Comparison of ENCODE assay signal across 2 cellular contexts in the genomic region with DNA sequence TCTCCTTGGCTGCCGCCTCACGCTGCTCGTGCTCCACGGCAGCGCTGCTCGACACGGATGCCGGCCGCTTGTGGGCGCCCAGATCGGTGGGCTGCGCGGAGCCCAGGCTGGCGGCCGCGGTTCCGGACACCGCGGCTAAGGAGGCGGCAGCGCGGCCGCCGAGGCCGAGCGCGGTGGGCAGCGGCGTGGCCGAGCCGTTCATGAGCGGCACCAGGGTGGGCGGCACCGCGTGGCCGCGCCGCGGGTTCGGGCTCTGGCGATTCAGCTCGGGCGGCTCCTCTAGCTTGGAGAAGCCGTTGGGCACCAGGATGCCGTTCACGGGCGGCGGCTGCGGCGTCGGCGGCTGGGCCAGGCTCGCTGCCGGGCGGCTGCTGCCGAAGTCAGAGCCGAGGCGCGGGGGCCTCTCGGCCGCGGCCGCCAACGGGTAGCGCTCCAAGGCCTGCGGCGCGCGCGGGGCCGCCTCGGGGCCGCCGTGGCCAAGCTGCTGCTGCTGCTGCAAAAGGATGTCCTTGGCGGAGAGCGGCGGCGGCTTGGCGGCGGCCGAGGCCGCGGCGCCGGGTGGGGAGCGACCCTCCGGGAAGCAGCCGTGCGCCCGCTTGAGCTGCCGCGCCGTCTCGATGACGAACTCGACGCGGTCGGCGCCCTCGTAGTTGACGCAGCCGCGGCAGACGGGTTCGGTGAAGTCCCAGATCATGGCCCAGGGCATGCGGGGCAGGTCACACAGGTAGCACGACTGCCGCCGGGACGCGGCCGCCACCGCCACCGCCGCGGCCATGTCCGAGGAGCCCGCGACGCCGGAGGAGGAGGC.
TF ChIP-seq lines count a peak whose summit lies in the region.

No MANE protein-coding gene starts in this region.

TF ChIP-seq in HEK293, 187 proteins besides CTCF, POLR2A, EP300 and RAD21 (continued from another document):
- TF ChIP-seq, protein P1, sequence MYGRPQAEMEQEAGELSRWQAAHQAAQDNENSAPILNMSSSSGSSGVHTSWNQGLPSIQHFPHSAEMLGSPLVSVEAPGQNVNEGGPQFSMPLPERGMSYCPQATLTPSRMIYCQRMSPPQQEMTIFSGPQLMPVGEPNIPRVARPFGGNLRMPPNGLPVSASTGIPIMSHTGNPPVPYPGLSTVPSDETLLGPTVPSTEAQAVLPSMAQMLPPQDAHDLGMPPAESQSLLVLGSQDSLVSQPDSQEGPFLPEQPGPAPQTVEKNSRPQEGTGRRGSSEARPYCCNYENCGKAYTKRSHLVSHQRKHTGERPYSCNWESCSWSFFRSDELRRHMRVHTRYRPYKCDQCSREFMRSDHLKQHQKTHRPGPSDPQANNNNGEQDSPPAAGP (tag by site-specific recombination; IDR thresholded peaks at IDR 0.05), result 0 out of 2 replicates have a peak, but pooled peaks have one; percentile 32
- TF ChIP-seq GLIS2 (tag by site-specific recombination; IDR thresholded peaks at IDR 0.05), result peak; percentile 54; the same call in 1 of the 2 replicates
- TF ChIP-seq ZNF837 (tag by site-specific recombination; IDR thresholded peaks at IDR 0.05), result 0 out of 2 replicates have a peak, but pooled peaks have one; percentile 31
- TF ChIP-seq ZNF548 (tag by site-specific recombination; IDR thresholded peaks at IDR 0.05), result no peak
- TF ChIP-seq ZNF658 (tag by site-specific recombination; IDR thresholded peaks at IDR 0.05), result no peak
- peak; percentile 44 for TF ChIP-seq ZNF596 (tag by site-specific recombination; IDR thresholded peaks at IDR 0.05)

TF ChIP-seq in HepG2, 621 proteins besides CTCF, POLR2A, EP300 and RAD21 (continued from another document and continues in another):
- TF ChIP-seq, protein P2, sequence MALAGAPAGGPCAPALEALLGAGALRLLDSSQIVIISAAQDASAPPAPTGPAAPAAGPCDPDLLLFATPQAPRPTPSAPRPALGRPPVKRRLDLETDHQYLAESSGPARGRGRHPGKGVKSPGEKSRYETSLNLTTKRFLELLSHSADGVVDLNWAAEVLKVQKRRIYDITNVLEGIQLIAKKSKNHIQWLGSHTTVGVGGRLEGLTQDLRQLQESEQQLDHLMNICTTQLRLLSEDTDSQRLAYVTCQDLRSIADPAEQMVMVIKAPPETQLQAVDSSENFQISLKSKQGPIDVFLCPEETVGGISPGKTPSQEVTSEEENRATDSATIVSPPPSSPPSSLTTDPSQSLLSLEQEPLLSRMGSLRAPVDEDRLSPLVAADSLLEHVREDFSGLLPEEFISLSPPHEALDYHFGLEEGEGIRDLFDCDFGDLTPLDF (CRISPR knock-in tag; IDR thresholded peaks at IDR 0.05), result no peak; the same call in 1 of the 2 replicates
- no peak for TF ChIP-seq ZNF256 (CRISPR knock-in tag; conservative IDR thresholded peaks at IDR 0.05)
- 0 out of 2 replicates have a peak, but pooled peaks have one; percentile 36 for TF ChIP-seq ARHGAP35 (CRISPR knock-in tag; IDR thresholded peaks at IDR 0.05; ENCODE audit: borderline replicate concordance)
- no peak for TF ChIP-seq KLF9 (CRISPR knock-in tag; IDR thresholded peaks at IDR 0.05; ENCODE audit: low read depth)
- no peak for TF ChIP-seq TBL1XR1 (IDR thresholded peaks at IDR 0.05; ENCODE audit: borderline replicate concordance, low read length, partially characterized antibody)
- TF ChIP-seq, protein P3, sequence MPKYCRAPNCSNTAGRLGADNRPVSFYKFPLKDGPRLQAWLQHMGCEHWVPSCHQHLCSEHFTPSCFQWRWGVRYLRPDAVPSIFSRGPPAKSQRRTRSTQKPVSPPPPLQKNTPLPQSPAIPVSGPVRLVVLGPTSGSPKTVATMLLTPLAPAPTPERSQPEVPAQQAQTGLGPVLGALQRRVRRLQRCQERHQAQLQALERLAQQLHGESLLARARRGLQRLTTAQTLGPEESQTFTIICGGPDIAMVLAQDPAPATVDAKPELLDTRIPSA (CRISPR knock-in tag; IDR thresholded peaks at IDR 0.05; ENCODE audit: borderline replicate concordance), result no peak
- TF ChIP-seq POLR2AphosphoS2 (IDR thresholded peaks at IDR 0.05; ENCODE audit: low read depth, low read length), result 0 out of 2 replicates have a peak, but pooled peaks have one; percentile 40
- TF ChIP-seq, protein P4, sequence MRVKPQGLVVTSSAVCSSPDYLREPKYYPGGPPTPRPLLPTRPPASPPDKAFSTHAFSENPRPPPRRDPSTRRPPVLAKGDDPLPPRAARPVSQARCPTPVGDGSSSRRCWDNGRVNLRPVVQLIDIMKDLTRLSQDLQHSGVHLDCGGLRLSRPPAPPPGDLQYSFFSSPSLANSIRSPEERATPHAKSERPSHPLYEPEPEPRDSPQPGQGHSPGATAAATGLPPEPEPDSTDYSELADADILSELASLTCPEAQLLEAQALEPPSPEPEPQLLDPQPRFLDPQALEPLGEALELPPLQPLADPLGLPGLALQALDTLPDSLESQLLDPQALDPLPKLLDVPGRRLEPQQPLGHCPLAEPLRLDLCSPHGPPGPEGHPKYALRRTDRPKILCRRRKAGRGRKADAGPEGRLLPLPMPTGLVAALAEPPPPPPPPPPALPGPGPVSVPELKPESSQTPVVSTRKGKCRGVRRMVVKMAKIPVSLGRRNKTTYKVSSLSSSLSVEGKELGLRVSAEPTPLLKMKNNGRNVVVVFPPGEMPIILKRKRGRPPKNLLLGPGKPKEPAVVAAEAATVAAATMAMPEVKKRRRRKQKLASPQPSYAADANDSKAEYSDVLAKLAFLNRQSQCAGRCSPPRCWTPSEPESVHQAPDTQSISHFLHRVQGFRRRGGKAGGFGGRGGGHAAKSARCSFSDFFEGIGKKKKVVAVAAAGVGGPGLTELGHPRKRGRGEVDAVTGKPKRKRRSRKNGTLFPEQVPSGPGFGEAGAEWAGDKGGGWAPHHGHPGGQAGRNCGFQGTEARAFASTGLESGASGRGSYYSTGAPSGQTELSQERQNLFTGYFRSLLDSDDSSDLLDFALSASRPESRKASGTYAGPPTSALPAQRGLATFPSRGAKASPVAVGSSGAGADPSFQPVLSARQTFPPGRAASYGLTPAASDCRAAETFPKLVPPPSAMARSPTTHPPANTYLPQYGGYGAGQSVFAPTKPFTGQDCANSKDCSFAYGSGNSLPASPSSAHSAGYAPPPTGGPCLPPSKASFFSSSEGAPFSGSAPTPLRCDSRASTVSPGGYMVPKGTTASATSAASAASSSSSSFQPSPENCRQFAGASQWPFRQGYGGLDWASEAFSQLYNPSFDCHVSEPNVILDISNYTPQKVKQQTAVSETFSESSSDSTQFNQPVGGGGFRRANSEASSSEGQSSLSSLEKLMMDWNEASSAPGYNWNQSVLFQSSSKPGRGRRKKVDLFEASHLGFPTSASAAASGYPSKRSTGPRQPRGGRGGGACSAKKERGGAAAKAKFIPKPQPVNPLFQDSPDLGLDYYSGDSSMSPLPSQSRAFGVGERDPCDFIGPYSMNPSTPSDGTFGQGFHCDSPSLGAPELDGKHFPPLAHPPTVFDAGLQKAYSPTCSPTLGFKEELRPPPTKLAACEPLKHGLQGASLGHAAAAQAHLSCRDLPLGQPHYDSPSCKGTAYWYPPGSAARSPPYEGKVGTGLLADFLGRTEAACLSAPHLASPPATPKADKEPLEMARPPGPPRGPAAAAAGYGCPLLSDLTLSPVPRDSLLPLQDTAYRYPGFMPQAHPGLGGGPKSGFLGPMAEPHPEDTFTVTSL (CRISPR knock-in tag; IDR thresholded peaks at IDR 0.05; ENCODE audit: borderline replicate concordance), result no peak
- TF ChIP-seq, protein P5, sequence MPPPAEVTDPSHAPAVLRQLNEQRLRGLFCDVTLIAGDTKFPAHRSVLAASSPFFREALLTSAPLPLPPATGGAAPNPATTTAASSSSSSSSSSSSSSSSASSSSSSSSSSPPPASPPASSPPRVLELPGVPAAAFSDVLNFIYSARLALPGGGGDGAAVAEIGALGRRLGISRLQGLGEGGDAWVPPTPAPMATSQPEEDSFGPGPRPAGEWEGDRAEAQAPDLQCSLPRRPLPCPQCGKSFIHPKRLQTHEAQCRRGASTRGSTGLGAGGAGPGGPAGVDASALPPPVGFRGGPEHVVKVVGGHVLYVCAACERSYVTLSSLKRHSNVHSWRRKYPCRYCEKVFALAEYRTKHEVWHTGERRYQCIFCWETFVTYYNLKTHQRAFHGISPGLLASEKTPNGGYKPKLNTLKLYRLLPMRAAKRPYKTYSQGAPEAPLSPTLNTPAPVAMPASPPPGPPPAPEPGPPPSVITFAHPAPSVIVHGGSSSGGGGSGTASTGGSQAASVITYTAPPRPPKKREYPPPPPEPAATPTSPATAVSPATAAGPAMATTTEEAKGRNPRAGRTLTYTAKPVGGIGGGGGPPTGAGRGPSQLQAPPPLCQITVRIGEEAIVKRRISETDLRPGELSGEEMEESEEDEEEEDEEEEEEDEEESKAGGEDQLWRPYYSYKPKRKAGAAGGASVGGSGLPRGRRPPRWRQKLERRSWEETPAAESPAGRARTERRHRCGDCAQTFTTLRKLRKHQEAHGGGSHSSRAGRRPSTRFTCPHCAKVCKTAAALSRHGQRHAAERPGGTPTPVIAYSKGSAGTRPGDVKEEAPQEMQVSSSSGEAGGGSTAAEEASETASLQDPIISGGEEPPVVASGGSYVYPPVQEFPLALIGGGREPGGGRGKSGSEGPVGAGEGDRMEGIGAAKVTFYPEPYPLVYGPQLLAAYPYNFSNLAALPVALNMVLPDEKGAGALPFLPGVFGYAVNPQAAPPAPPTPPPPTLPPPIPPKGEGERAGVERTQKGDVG (CRISPR knock-in tag; IDR thresholded peaks at IDR 0.05; ENCODE audit: borderline replicate concordance), result no peak
- no peak for TF ChIP-seq ZNF563 (CRISPR knock-in tag; IDR thresholded peaks at IDR 0.05)
- TF ChIP-seq ZNF564 (CRISPR knock-in tag; IDR thresholded peaks at IDR 0.05), result no peak
- TF ChIP-seq ZSCAN25 (CRISPR knock-in tag; IDR thresholded peaks at IDR 0.05), result no peak
- no peak; the same call in 1 of the 2 replicates for TF ChIP-seq SPEN (CRISPR knock-in tag; IDR thresholded peaks at IDR 0.05; ENCODE audit: low read depth)
- no peak for TF ChIP-seq ZNF510 (CRISPR knock-in tag; IDR thresholded peaks at IDR 0.05; ENCODE audit: low read depth)
- TF ChIP-seq NKX3-1 (CRISPR knock-in tag; IDR thresholded peaks at IDR 0.05), result 0 out of 2 replicates have a peak, but pooled peaks have one; percentile 42
- TF ChIP-seq, protein P6, sequence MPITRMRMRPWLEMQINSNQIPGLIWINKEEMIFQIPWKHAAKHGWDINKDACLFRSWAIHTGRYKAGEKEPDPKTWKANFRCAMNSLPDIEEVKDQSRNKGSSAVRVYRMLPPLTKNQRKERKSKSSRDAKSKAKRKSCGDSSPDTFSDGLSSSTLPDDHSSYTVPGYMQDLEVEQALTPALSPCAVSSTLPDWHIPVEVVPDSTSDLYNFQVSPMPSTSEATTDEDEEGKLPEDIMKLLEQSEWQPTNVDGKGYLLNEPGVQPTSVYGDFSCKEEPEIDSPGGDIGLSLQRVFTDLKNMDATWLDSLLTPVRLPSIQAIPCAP (CRISPR knock-in tag; IDR thresholded peaks at IDR 0.05; ENCODE audit: low read depth), result no peak
- TF ChIP-seq, protein P7, sequence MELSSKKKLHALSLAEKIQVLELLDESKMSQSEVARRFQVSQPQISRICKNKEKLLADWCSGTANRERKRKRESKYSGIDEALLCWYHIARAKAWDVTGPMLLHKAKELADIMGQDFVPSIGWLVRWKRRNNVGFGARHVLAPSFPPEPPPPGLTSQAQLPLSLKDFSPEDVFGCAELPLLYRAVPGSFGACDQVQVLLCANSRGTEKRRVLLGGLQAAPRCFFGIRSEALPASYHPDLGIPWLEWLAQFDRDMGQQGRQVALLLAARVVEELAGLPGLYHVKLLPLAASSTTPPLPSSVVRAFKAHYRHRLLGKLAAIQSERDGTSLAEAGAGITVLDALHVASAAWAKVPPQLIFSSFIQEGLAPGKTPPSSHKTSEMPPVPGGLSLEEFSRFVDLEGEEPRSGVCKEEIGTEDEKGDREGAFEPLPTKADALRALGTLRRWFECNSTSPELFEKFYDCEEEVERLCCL (CRISPR knock-in tag; IDR thresholded peaks at IDR 0.05; ENCODE audit: borderline replicate concordance), result no peak
- TF ChIP-seq SAP130 (CRISPR knock-in tag; IDR thresholded peaks at IDR 0.05; ENCODE audit: low read depth), result peak; percentile 30; the same call in 1 of the 2 replicates
- TF ChIP-seq, protein P8, sequence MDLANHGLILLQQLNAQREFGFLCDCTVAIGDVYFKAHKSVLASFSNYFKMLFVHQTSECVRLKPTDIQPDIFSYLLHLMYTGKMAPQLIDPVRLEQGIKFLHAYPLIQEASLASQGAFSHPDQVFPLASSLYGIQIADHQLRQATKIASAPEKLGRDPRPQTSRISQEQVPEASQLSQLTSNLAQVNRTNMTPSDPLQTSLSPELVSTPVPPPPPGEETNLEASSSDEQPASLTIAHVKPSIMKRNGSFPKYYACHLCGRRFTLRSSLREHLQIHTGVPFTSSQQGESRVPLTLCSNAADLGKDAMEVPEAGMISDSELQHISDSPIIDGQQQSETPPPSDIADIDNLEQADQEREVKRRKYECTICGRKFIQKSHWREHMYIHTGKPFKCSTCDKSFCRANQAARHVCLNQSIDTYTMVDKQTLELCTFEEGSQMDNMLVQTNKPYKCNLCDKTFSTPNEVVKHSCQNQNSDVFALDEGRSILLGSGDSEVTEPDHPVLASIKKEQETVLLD (CRISPR knock-in tag; IDR thresholded peaks at IDR 0.05; ENCODE audit: low read depth), result 0 out of 2 replicates have a peak, but pooled peaks have one; percentile 22
- TF ChIP-seq SKI (IDR thresholded peaks at IDR 0.05; ENCODE audit: partially characterized antibody), result no peak
- TF ChIP-seq KDM5A (IDR thresholded peaks at IDR 0.05; ENCODE audit: borderline replicate concordance, low read length), result no peak
- TF ChIP-seq NFE2L2 (IDR thresholded peaks at IDR 0.05; ENCODE audit: low read length), result no peak
- TF ChIP-seq, protein P9, sequence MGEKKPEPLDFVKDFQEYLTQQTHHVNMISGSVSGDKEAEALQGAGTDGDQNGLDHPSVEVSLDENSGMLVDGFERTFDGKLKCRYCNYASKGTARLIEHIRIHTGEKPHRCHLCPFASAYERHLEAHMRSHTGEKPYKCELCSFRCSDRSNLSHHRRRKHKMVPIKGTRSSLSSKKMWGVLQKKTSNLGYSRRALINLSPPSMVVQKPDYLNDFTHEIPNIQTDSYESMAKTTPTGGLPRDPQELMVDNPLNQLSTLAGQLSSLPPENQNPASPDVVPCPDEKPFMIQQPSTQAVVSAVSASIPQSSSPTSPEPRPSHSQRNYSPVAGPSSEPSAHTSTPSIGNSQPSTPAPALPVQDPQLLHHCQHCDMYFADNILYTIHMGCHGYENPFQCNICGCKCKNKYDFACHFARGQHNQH (CRISPR knock-in tag; IDR thresholded peaks at IDR 0.05), result no peak; the same call in 1 of the 2 replicates
- TF ChIP-seq ZNF335 (CRISPR knock-in tag; IDR thresholded peaks at IDR 0.05), result no peak
- no peak for TF ChIP-seq ZNF556 (CRISPR knock-in tag; IDR thresholded peaks at IDR 0.05; ENCODE audit: borderline replicate concordance)
- no peak for TF ChIP-seq FIP1L1 (IDR thresholded peaks at IDR 0.05; ENCODE audit: borderline replicate concordance, insufficient read depth, low read depth, low read length)
- no peak for TF ChIP-seq JUND (CRISPR knock-in tag; IDR thresholded peaks at IDR 0.05)
- TF ChIP-seq PCBP1 (IDR thresholded peaks at IDR 0.05; ENCODE audit: borderline replicate concordance, low read depth, low read length), result no peak
- TF ChIP-seq ZNF501 (CRISPR knock-in tag; IDR thresholded peaks at IDR 0.05), result no peak
- TF ChIP-seq, protein P10, sequence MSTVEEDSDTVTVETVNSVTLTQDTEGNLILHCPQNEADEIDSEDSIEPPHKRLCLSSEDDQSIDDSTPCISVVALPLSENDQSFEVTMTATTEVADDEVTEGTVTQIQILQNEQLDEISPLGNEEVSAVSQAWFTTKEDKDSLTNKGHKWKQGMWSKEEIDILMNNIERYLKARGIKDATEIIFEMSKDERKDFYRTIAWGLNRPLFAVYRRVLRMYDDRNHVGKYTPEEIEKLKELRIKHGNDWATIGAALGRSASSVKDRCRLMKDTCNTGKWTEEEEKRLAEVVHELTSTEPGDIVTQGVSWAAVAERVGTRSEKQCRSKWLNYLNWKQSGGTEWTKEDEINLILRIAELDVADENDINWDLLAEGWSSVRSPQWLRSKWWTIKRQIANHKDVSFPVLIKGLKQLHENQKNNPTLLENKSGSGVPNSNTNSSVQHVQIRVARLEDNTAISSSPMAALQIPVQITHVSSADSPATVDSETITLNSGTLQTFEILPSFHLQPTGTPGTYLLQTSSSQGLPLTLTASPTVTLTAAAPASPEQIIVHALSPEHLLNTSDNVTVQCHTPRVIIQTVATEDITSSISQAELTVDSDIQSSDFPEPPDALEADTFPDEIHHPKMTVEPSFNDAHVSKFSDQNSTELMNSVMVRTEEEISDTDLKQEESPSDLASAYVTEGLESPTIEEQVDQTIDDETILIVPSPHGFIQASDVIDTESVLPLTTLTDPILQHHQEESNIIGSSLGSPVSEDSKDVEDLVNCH (CRISPR knock-in tag; IDR thresholded peaks at IDR 0.05), result no peak
